In genomic region chr14:97446087-97446486, GRCh38 we compare ENCODE assay signal across 22 cellular contexts.
DNase-seq lines count a peak whose midpoint lies in the region; ATAC-seq, FAIRE-seq and TF ChIP-seq lines count a peak whose summit lies in the region.
"Had no signal": no experiment of that assay in that cellular context is flagged by ENCODE, and none has a peak within 500 bp of the region (broad histone marks: within the 10 kb centered on the region; RNA-seq: fewer than 3 reads in every experiment).

No MANE protein-coding gene starts in this region.

- H3K79me2 ChIP-seq in H1 (ENCODE audit: control insufficient read depth in 1 of 2, insufficient read depth in 2 of 2, low read length in 2 of 2), result no peaks in the 10 kb centered on the region

- no peak for ATAC-seq in CD8-positive, alpha-beta T cell
- ATAC-seq: lower lobe of right lung, right lobe of liver, T-cell had no signal

- no peak overlapping the region for H3K23ac ChIP-seq in H1 (ENCODE audit: insufficient read length)

- TF ChIP-seq RAD21 in H1 (IDR thresholded peaks at IDR 0.05 in 1 of 2, conservative IDR thresholded peaks at IDR 0.05 in 1 of 2; ENCODE audit: low read depth in 2 of 2, low read length in 2 of 2), result 0 out of 4 replicates have a peak, but pooled peaks of 1 of the 2 experiments have one; percentile 19

- no peak overlapping the region for H3K9ac ChIP-seq in H1 (replicated peaks in 1 of 4; ENCODE audit: extremely low read depth in 1 of 4, low read depth in 3 of 4, low read length in 3 of 4)
- H3K9ac ChIP-seq: neural progenitor cell had no signal

- H2BK5ac ChIP-seq in H1 (ENCODE audit: low read depth, low read length), result no peak overlapping the region

- POLR2A ChIA-PET in CD8-positive, alpha-beta T cell (lab: Charles Lee), result no interaction called here
- POLR2A ChIA-PET in H1 (lab: Charles Lee; ENCODE audit: partially characterized antibody), result no interaction called here

- no peaks in the 10 kb centered on the region for H3K9me3 Mint-ChIP-seq in CD8-positive, alpha-beta T cell
- H3K9me3 Mint-ChIP-seq: neural progenitor cell, T-cell had no signal

- no peak overlapping the region for H2AFZ ChIP-seq in H1 (ENCODE audit: low read length)
- H2AFZ ChIP-seq: neural progenitor cell, PC-9 had no signal

- H2BK120ac ChIP-seq in H1 (replicated peaks; ENCODE audit: low read depth, low read length), result no peak overlapping the region

- H3K18ac ChIP-seq in H1 (ENCODE audit: extremely low read depth, low read length), result no peak overlapping the region

- H3K27me3 ChIP-seq in CD8-positive, alpha-beta T cell (ENCODE audit: insufficient read depth, low read length), result no peaks in the 10 kb centered on the region
- H3K27me3 ChIP-seq in H1 (replicated peaks in 1 of 4; ENCODE audit: control insufficient read depth in 3 of 4, extremely low read depth in 1 of 4, insufficient read depth in 3 of 4, low read length in 3 of 4) (no peaks in the 10 kb centered on the region; a peak in 1 of 7 replicates), suprapubic skin (no peaks in the 10 kb centered on the region)
- H3K27me3 ChIP-seq: adrenal gland, neural progenitor cell, right lobe of liver, transverse colon had no signal

- no peak overlapping the region for H3K14ac ChIP-seq in H1 (ENCODE audit: insufficient read length)

- FAIRE-seq in H1 (lab: Jason Lieb, UNC) (peak; percentile 45), HTR-8/SVneo (lab: Jason Lieb, UNC) (no peak)
- FAIRE-seq: A204.1 had no signal

- no peak overlapping the region for H3K56ac ChIP-seq in H1 (replicated peaks; ENCODE audit: insufficient read length, low read depth, low read length)

- H3K9me3 ChIP-seq in CD8-positive, alpha-beta T cell (ENCODE audit: low read length), result no peaks in the 10 kb centered on the region
- H3K9me3 ChIP-seq in H1 (ENCODE audit: insufficient read depth in 2 of 2, low read depth in 1 of 2, low read length in 1 of 2) (no peaks in the 10 kb centered on the region), suprapubic skin (no peaks in the 10 kb centered on the region)
- H3K9me3 ChIP-seq: adrenal gland, lower lobe of right lung, right lobe of liver, transverse colon had no signal

- H3K27me3 Mint-ChIP-seq in CD8-positive, alpha-beta T cell (ENCODE audit: low read depth), result no peaks in the 10 kb centered on the region
- H3K27me3 Mint-ChIP-seq: T-cell had no signal

- H4K5ac ChIP-seq in H1 (ENCODE audit: insufficient read length, low read depth, low read length), result no peak overlapping the region

- H4K8ac ChIP-seq in H1 (ENCODE audit: extremely low read depth, insufficient read depth, low read length), result no peak overlapping the region

- WGBS in H1 (ENCODE audit: extremely low coverage in 1 of 2, insufficient coverage in 1 of 2, insufficient read length in 1 of 2, insufficient replicate concordance in 2 of 2, low coverage in 1 of 2, low lambda C conversion rate in 2 of 2, missing lambda C conversion rate in 1 of 2), 2 experiments, result 94% methylated on average over 4 of the region's 4 CpGs; no CpG with 5 or more reads in 1 of the 2 experiments
- 90% methylated on average over 4 of the region's 4 CpGs for WGBS in suprapubic skin

- H4K91ac ChIP-seq in H1 (replicated peaks; ENCODE audit: insufficient read length, low read length), result no peak overlapping the region

- peaks cover 15% of the 10 kb centered on the region for H3K4me1 Mint-ChIP-seq in CD8-positive, alpha-beta T cell (ENCODE audit: low read depth)
- H3K4me1 Mint-ChIP-seq: neural progenitor cell had no signal

- TF ChIP-seq CTCF in CD8-positive, alpha-beta T cell (IDR thresholded peaks at IDR 0.05), result peak; percentile 24
- TF ChIP-seq CTCF in H1 (IDR thresholded peaks at IDR 0.05; ENCODE audit: control extremely low read depth in 1 of 3, insufficient read depth in 1 of 3, low read depth in 1 of 3, low read length in 3 of 3) (peak; percentile 29 to 43 (median 34)), suprapubic skin (IDR thresholded peaks at IDR 0.05) (no peak)

- H3K4ac ChIP-seq in H1 (replicated peaks; ENCODE audit: insufficient read length, low read depth, low read length), result no peak overlapping the region

- CTCF ChIA-PET in CD8-positive, alpha-beta T cell (lab: Charles Lee), result interaction anchor here (1.1 kb wide), 2 partner anchors 10 to 16 kb away, joined by 3 to 5 read pairs; no protein-coding TSS in a partner anchor
- CTCF ChIA-PET in H1 (lab: Charles Lee; ENCODE audit: partially characterized antibody), result interaction anchor here (1.1 kb wide), 1 partner anchor 10 kb away, joined by 4 read pairs; no protein-coding TSS in a partner anchor

- H2BK15ac ChIP-seq in H1 (ENCODE audit: low read length), result no peak overlapping the region

- no peaks in the 10 kb centered on the region for H3K79me1 ChIP-seq in H1 (ENCODE audit: low read depth, low read length)

- H4K20me1 ChIP-seq in H1 (replicated peaks in 1 of 2; ENCODE audit: control insufficient read depth in 1 of 2, insufficient read depth in 2 of 2, low read length in 2 of 2), result no peaks in the 10 kb centered on the region

- H3K4me3 Mint-ChIP-seq in CD8-positive, alpha-beta T cell, result no peak overlapping the region
- H3K4me3 Mint-ChIP-seq: brain, neural progenitor cell, T-cell had no signal

- H3K36me3 Mint-ChIP-seq in CD8-positive, alpha-beta T cell, result no peaks in the 10 kb centered on the region
- H3K36me3 Mint-ChIP-seq: brain, neural progenitor cell, T-cell had no signal

- H3K27ac Mint-ChIP-seq in CD8-positive, alpha-beta T cell, result no peak overlapping the region
- H3K27ac Mint-ChIP-seq: brain, neural progenitor cell, T-cell had no signal

- no peak overlapping the region for H3K27ac ChIP-seq in CD8-positive, alpha-beta T cell (ENCODE audit: low read depth, low read length)
- no peak overlapping the region for H3K27ac ChIP-seq in H1 (ENCODE audit: low read depth, low read length)
- no peak overlapping the region for H3K27ac ChIP-seq in suprapubic skin
- H3K27ac ChIP-seq: adrenal gland, lower lobe of right lung, neural progenitor cell, PC-9, right lobe of liver, transverse colon had no signal

- no peak overlapping the region for H2AK5ac ChIP-seq in H1 (ENCODE audit: low read depth, low read length)

- H3K36me3 ChIP-seq in CD8-positive, alpha-beta T cell (ENCODE audit: insufficient read depth, low read length), result no peaks in the 10 kb centered on the region
- H3K36me3 ChIP-seq in H1 (ENCODE audit: control insufficient read depth in 2 of 4, insufficient read depth in 4 of 4, low read length in 3 of 4), result no peaks in the 10 kb centered on the region
- H3K36me3 ChIP-seq in suprapubic skin, result no peaks in the 10 kb centered on the region
- H3K36me3 ChIP-seq: adrenal gland, lower lobe of right lung, neural progenitor cell, right lobe of liver, transverse colon had no signal

- H2BK20ac ChIP-seq in H1 (ENCODE audit: low read length), result no peak overlapping the region

- H3K23me2 ChIP-seq in H1 (ENCODE audit: low read depth, low read length), result no peaks in the 10 kb centered on the region

- H2BK12ac ChIP-seq in H1 (ENCODE audit: low read depth, low read length), result no peak overlapping the region

- TF ChIP-seq POLR2A in H1 (IDR thresholded peaks at IDR 0.05; ENCODE audit: control extremely low read depth in 1 of 2, low read depth in 2 of 2, low read length in 2 of 2), result no peak
- TF ChIP-seq POLR2A in suprapubic skin (IDR thresholded peaks at IDR 0.05), result no peak

- no peak overlapping the region for H3K4me3 ChIP-seq in CD8-positive, alpha-beta T cell (ENCODE audit: low read depth, low read length)
- H3K4me3 ChIP-seq in Jurkat, Clone E6-1 (ENCODE audit: low read length), result no peak overlapping the region
- no peak overlapping the region for H3K4me3 ChIP-seq in H1 (ENCODE audit: extremely low read depth in 1 of 4, insufficient read depth in 2 of 4, low read depth in 3 of 4, low read length in 4 of 4)
- no peak overlapping the region for H3K4me3 ChIP-seq in suprapubic skin
- H3K4me3 ChIP-seq: adrenal gland, lower lobe of right lung, neural progenitor cell, PC-9, right lobe of liver, transverse colon had no signal

- peak; percentile 44 for DNase-seq in activated CD4-positive, alpha-beta T cell treated with anti-CD3 and anti-CD28 coated beads for 48 hours
- DNase-seq in activated CD4-positive, alpha-beta T cell treated with anti-CD3 and anti-CD28 coated beads for 4 hours, result no peak
- DNase-seq in CD8-positive, alpha-beta T cell, result no peak
- DNase-seq in Jurkat, Clone E6-1 (ENCODE audit: low read depth, low spot score), result peak; percentile 32
- no peak for DNase-seq in H1 (ENCODE audit: low read depth in 1 of 2, low spot score in 2 of 2)
- no peak for DNase-seq in HTR-8/SVneo (ENCODE audit: insufficient read length, low spot score)
- DNase-seq in middle frontal gyrus (ENCODE audit: extremely low spot score, low spot score), result no peak
- DNase-seq in suprapubic skin (ENCODE audit: low spot score in 2 of 2), result no peak
- DNase-seq: activated effector memory CD4-positive, alpha-beta T cell treated with anti-CD3 and anti-CD28 coated beads, Interleukin-2, amount 50 U/mL, for 16 hours; adrenal gland; DMS79; HCEC 1CT; lower lobe of right lung; NCI-H1048; NCI-H1694 treated with DMSO at 0.1 percent for 48 hours; PC-9; right lobe of liver; transverse colon had no signal

- intact Hi-C loops in CD8-positive, alpha-beta T cell (cut with DNase I, micrococcal nuclease), result no loop called here

- H3K4me2 ChIP-seq in H1 (ENCODE audit: insufficient read depth in 1 of 2, low read depth in 2 of 2, low read length in 2 of 2), result no peak overlapping the region
- H3K4me2 ChIP-seq: neural progenitor cell, PC-9 had no signal

- H3K4me1 ChIP-seq in CD8-positive, alpha-beta T cell (ENCODE audit: insufficient read depth, low read length), result peaks cover 12% of the 10 kb centered on the region
- no peaks in the 10 kb centered on the region for H3K4me1 ChIP-seq in H1 (replicated peaks in 1 of 4; ENCODE audit: control insufficient read depth in 3 of 4, insufficient read depth in 4 of 4, low read length in 3 of 4)
- no peaks in the 10 kb centered on the region for H3K4me1 ChIP-seq in suprapubic skin
- H3K4me1 ChIP-seq: adrenal gland, lower lobe of right lung, right lobe of liver, transverse colon had no signal

- no peak for TF ChIP-seq EP300 in H1 (IDR thresholded peaks at IDR 0.05; ENCODE audit: borderline replicate concordance in 1 of 2, low read depth in 2 of 2, low read length in 2 of 2)
- TF ChIP-seq EP300 in suprapubic skin (IDR thresholded peaks at IDR 0.05), result no peak

TF ChIP-seq in H1, 55 proteins besides CTCF, POLR2A, EP300 and RAD21 (continues in another document):
- TF ChIP-seq EZH2 (IDR thresholded peaks at IDR 0.05; ENCODE audit: low read depth, low read length, severe bottlenecking) (no peak), SIX5 (IDR thresholded peaks at IDR 0.05; ENCODE audit: low read depth, low read length) (no peak), SUZ12 (IDR thresholded peaks at IDR 0.05; ENCODE audit: low read length) (no peak), SP1 (IDR thresholded peaks at IDR 0.05; ENCODE audit: low read depth, low read length) (no peak), ATF3 (IDR thresholded peaks at IDR 0.05; ENCODE audit: insufficient read depth, low read depth, low read length) (no peak)

Comparison
In these comparisons a context has a peak if more than half of its experiments do, and no peak if none do; other contexts are left out.
1. DNase-seq: peak in activated CD4-positive, alpha-beta T cell treated with anti-CD3 and anti-CD28 coated beads for 48 hours (single experiment) and Jurkat, Clone E6-1 (single experiment); none in activated CD4-positive, alpha-beta T cell treated with anti-CD3 and anti-CD28 coated beads for 4 hours (0 of 2), CD8-positive, alpha-beta T cell (0 of 7), H1 (0 of 2), HTR-8/SVneo (single experiment), middle frontal gyrus (single experiment) and suprapubic skin (0 of 2).
2. CTCF ChIP-seq: peak in CD8-positive, alpha-beta T cell (single experiment) and H1 (3 of 3); none in suprapubic skin (0 of 2).